Comparison of ENCODE assay signal across 9 cellular contexts in genomic region chr5:95923918-95924559, GRCh38. TPM values are rescaled to one million over a fixed set of nuclear protein-coding genes. Genes with fewer than 3 reads are reported as not detected.
A peak's percentile ranks its signal among the peaks of the same experiment; 100 is the strongest.
DNase-seq lines count a peak whose midpoint lies in the region; ATAC-seq and TF ChIP-seq lines count a peak whose summit lies in the region.
"Had no signal": no experiment of that assay in that cellular context is flagged by ENCODE, and none has a peak within 500 bp of the region (broad histone marks: within the 10 kb centered on the region; RNA-seq: fewer than 3 reads in every experiment).

No MANE protein-coding gene starts in this region.

- H3K9me3 ChIP-seq in HEK293 (ENCODE audit: control insufficient read depth, insufficient read depth, low read depth, low read length), result no peaks in the 10 kb centered on the region
- no peaks in the 10 kb centered on the region for H3K9me3 ChIP-seq in left lung

- CTCF ChIA-PET in HEK293 (lab: Yijun Ruan, JAX), result interaction anchor here (0.6 kb wide), 2 partner anchors 9 to 254 kb away, joined by 3 read pairs; no protein-coding TSS in a partner anchor

- intact Hi-C loops in left lung (cut with DNase I), result no loop called here

- peak; percentile 37 for ATAC-seq in GM18867 (IDR thresholded peaks at IDR 0.05; ENCODE audit: unreplicated experiment)
- peak; percentile 13 for ATAC-seq in left lung

- no peak overlapping the region for H3K4me3 ChIP-seq in HEK293 (ENCODE audit: low read depth, low read length)
- peak overlapping the region; percentile 58 for H3K4me3 ChIP-seq in KMS-11 (IDR thresholded peaks at IDR 0.05; ENCODE audit: insufficient read depth, low read depth, low read length)
- no peak overlapping the region for H3K4me3 ChIP-seq in left lung

- DNase-seq in left lung (no peak), NCI-H2081 treated with DMSO at 0.1 percent for 48 hours (lab: John Stamatoyannopoulos, UW) (no peak), COR-L47 (lab: John Stamatoyannopoulos, UW) (no peak), activated T-cell treated with anti-CD3 and anti-CD28 coated beads for 4 hours (no peak)
- no peak for DNase-seq in activated naive CD4-positive, alpha-beta T cell treated with anti-CD3 and anti-CD28 coated beads, Interleukin-2, amount 50 U/mL, for 16 hours
- DNase-seq: posterior cingulate gyrus had no signal

- H3K4me1 ChIP-seq in HEK293 (ENCODE audit: control insufficient read depth, insufficient read depth, low read length) (peaks cover 13% of the 10 kb centered on the region), KMS-11 (ENCODE audit: low read depth, poor library complexity, severe bottlenecking) (peaks cover 94% of the 10 kb centered on the region), left lung (peaks cover 19 to 52% of the 10 kb centered on the region in 2 donors)

- H3K79me2 ChIP-seq in KMS-11 (ENCODE audit: insufficient read depth, low read depth), result peaks cover 72% of the 10 kb centered on the region

- TF ChIP-seq CTCF in HEK293 (tag by site-specific recombination; IDR thresholded peaks at IDR 0.05) (no peak), KMS-11 (conservative IDR thresholded peaks at IDR 0.05; ENCODE audit: low read depth, low read length) (no peak), left lung (IDR thresholded peaks at IDR 0.05) (no peak)

- H4K20me1 ChIP-seq in KMS-11 (ENCODE audit: insufficient read depth), result no peaks in the 10 kb centered on the region

- peak overlapping the region; percentile 91 for H3K4me2 ChIP-seq in KMS-11

- H3K36me3 ChIP-seq in HEK293 (ENCODE audit: control insufficient read depth in 2 of 2, insufficient read depth in 1 of 2, low read length in 2 of 2), result no peaks in the 10 kb centered on the region
- no peaks in the 10 kb centered on the region for H3K36me3 ChIP-seq in KMS-11 (ENCODE audit: insufficient read depth)
- peaks cover 0 to under 1% of the 10 kb centered on the region in 2 donors for H3K36me3 ChIP-seq in left lung

- POLR2A ChIA-PET in HEK293 (lab: Yijun Ruan, JAX), result no interaction called here

- no peaks in the 10 kb centered on the region for H3K27me3 ChIP-seq in KMS-11 (ENCODE audit: insufficient read depth, low read depth)
- no peaks in the 10 kb centered on the region for H3K27me3 ChIP-seq in left lung

- H3K9ac ChIP-seq in KMS-11, result peak overlapping the region; percentile 28; the same call in 1 of the 2 replicates

- 0 out of 2 replicates have a peak overlapping the region, but pooled peaks have one; percentile 14 for H3K27ac ChIP-seq in HEK293 (ENCODE audit: extremely low read depth, low read depth, low read length)
- H3K27ac ChIP-seq in KMS-11, result peak overlapping the region; percentile 74
- H3K27ac ChIP-seq in left lung, result peak overlapping the region in 1 of 2 donors; percentile 63

- no peak overlapping the region for H2AFZ ChIP-seq in KMS-11 (ENCODE audit: low read depth)

TF ChIP-seq in HEK293, 187 proteins besides CTCF, POLR2A, EP300 and RAD21:
- no peak for TF ChIP-seq ZNF26 (tag by site-specific recombination; IDR thresholded peaks at IDR 0.05)
- TF ChIP-seq GLI2 (tag by site-specific recombination; IDR thresholded peaks at IDR 0.05; ENCODE audit: borderline replicate concordance, low read depth), result no peak
- no peak for TF ChIP-seq ZNF394 (tag by site-specific recombination; IDR thresholded peaks at IDR 0.05; ENCODE audit: borderline replicate concordance)
- TF ChIP-seq RBAK (tag by site-specific recombination; IDR thresholded peaks at IDR 0.05), result no peak
- no peak for TF ChIP-seq ZNF518A (tag by site-specific recombination; conservative IDR thresholded peaks at IDR 0.05; ENCODE audit: low read depth)
- TF ChIP-seq ZNF416 (tag by site-specific recombination; IDR thresholded peaks at IDR 0.05), result no peak

RNA-seq across cellular contexts. Expression of gene ELL2, which starts 37.6 kb away (rescaled TPM):
- total RNA-seq in left lung, result 10 to 100 TPM; 46.9 to 62.7 TPM
